Comparison of ENCODE assay signal across 22 cellular contexts in genomic region chr6:14053776-14054175, GRCh38.
DNase-seq lines count a peak whose midpoint lies in the region; ATAC-seq, FAIRE-seq and TF ChIP-seq lines count a peak whose summit lies in the region.
"Had no signal": no experiment of that assay in that cellular context is flagged by ENCODE, and none has a peak within 500 bp of the region (broad histone marks: within the 10 kb centered on the region; RNA-seq: fewer than 3 reads in every experiment).

No MANE protein-coding gene starts in this region.

- intact Hi-C loops in GM12878 (cut with micrococcal nuclease; ENCODE audit: unreplicated experiment) (no loop called here), head of caudate nucleus (cut with DNase I) (no loop called here), left cardiac atrium (cut with DNase I) (no loop called here)

- H3K4me3 Mint-ChIP-seq in HFFc6, result no peak overlapping the region
- H3K4me3 Mint-ChIP-seq: B cell; CD4-positive, alpha-beta T cell; IgD-negative memory B cell had no signal

- H3K4me1 ChIP-seq in GM12878 (ENCODE audit: control insufficient read depth, insufficient read depth, low read length), result no peaks in the 10 kb centered on the region

- no peak for TF ChIP-seq EP300 in GM12878 (IDR thresholded peaks at IDR 0.05; ENCODE audit: borderline replicate concordance in 1 of 2, control insufficient read depth in 1 of 2, low read depth in 2 of 2, low read length in 2 of 2)

- BruUV-seq in GM12878 (replicated peaks; lab: Mats Ljungman, UMichigan), result no TSS peak

- no peak overlapping the region for H3K9ac ChIP-seq in GM12878 (ENCODE audit: control insufficient read depth, insufficient read depth, low read length)

- no peak overlapping the region for H2AFZ ChIP-seq in GM12878 (ENCODE audit: control insufficient read depth, low read depth, low read length)

- 8% methylated on average over 2 of the region's 2 CpGs for WGBS in GM12878 (ENCODE audit: insufficient coverage, insufficient replicate concordance, low lambda C conversion rate, missing lambda C conversion rate)

- no peaks in the 10 kb centered on the region for H3K36me3 Mint-ChIP-seq in HFFc6 (ENCODE audit: low read depth)

- in situ Hi-C loops in GM12878 (cut with MboI), result no loop called here

- H3K36me3 ChIP-seq in GM12878 (ENCODE audit: control insufficient read depth in 2 of 2, insufficient read depth in 2 of 2, low read length in 1 of 2), result no peaks in the 10 kb centered on the region

- peaks cover 4 to 5% of the 10 kb centered on the region in 2 experiments; a peak in 2 of 4 replicates for H3K27me3 ChIP-seq in GM12878 (replicated peaks in 1 of 2; ENCODE audit: control insufficient read depth in 2 of 2, insufficient read depth in 2 of 2, low read length in 1 of 2)

- DNase-seq in EH (ENCODE audit: low read depth) (peak; percentile 17), HFFc6 (peak; percentile 32), GM12878 (ENCODE audit: low read depth, low spot score) (no peak), foreskin fibroblast (peak; percentile 20 to 58), head of caudate nucleus (no peak), left cardiac atrium (no peak), iPS-NIHi7 (ENCODE audit: extremely low spot score) (no peak)
- DNase-seq: Calu3; CD4-positive, alpha-beta T cell; DMS53; GOT3; MV-4-11; NCI-H1417; NCI-H187 treated with DMSO at 0.1 percent for 48 hours; NCI-H69; NK-92 treated with Interleukin-12 subunit alpha and Interleukin-12 subunit beta, amount 100 ng/mL, for 24 hours; SW 1271 had no signal

- POLR2A ChIA-PET in GM12878 (lab: Charles Lee), result no interaction called here

- H3K9me3 Mint-ChIP-seq in HFFc6, result no peaks in the 10 kb centered on the region
- H3K9me3 Mint-ChIP-seq: CD4-positive, alpha-beta T cell; IgD-negative memory B cell had no signal

- no peaks in the 10 kb centered on the region for H3K79me2 ChIP-seq in GM12878 (ENCODE audit: control insufficient read depth, insufficient read depth, low read length)

- CTCF ChIA-PET in GM12878 (lab: Yijun Ruan, JAX), result interaction anchor here (1.0 to 5.7 kb wide), 3 partner anchors 10 to 91 kb away, joined by 3 to 52 read pairs (median 8); no protein-coding TSS in a partner anchor

- SMC1A ChIA-PET in GM12878 (lab: Charles Lee; ENCODE audit: uncharacterized antibody, unreplicated experiment), result interaction anchor here (4.6 kb wide), 1 partner anchor 12 kb away, joined by 43 read pairs; no protein-coding TSS in a partner anchor

- H3K27me3 Mint-ChIP-seq in HFFc6 (ENCODE audit: insufficient read depth), result peaks cover 17% of the 10 kb centered on the region

- H3K27ac Mint-ChIP-seq in HFFc6, result no peak overlapping the region
- H3K27ac Mint-ChIP-seq: B cell; CD4-positive, alpha-beta T cell had no signal

- peaks cover 4% of the 10 kb centered on the region for H3K4me1 Mint-ChIP-seq in HFFc6 (ENCODE audit: low read depth)
- H3K4me1 Mint-ChIP-seq: B cell had no signal

- RAD21 ChIA-PET in GM12878 (lab: Charles Lee; ENCODE audit: unreplicated experiment), result no interaction called here

- ATAC-seq in GM12878 (no peak), HG03139 (IDR thresholded peaks at IDR 0.05; ENCODE audit: unreplicated experiment) (no peak), left cardiac atrium (no peak)

- no peaks in the 10 kb centered on the region for H4K20me1 ChIP-seq in GM12878 (ENCODE audit: control insufficient read depth, insufficient read depth)

- H3K9me3 ChIP-seq in GM12878 (replicated peaks; ENCODE audit: control insufficient read depth, insufficient read depth, low read length), result no peaks in the 10 kb centered on the region; the same call in 2 of the 3 replicates

- FAIRE-seq in GM12878 (lab: Jason Lieb, UNC), result peak; percentile 68
- FAIRE-seq: G401.6, GM12892 had no signal

- no peak for TF ChIP-seq RAD21 in GM12878 (IDR thresholded peaks at IDR 0.05; ENCODE audit: insufficient read depth, low read depth, low read length)

- H3K4me3 ChIP-seq in GM12878 (no peak overlapping the region), foreskin fibroblast (ENCODE audit: low read depth in 1 of 2, low read length in 2 of 2) (no peak overlapping the region)

- H3K27ac ChIP-seq in GM12878 (ENCODE audit: control insufficient read depth, insufficient read depth), result no peak overlapping the region

- TF ChIP-seq CTCF in HFFc6 (IDR thresholded peaks at IDR 0.05) (no peak), GM12878 (IDR thresholded peaks at IDR 0.05 in 2 of 3, conservative IDR thresholded peaks at IDR 0.05 in 1 of 3; ENCODE audit: control insufficient read depth in 2 of 3, extremely low read depth in 1 of 3, insufficient read depth in 1 of 3, low read depth in 3 of 3, low read length in 3 of 3) (no peak), foreskin fibroblast (IDR thresholded peaks at IDR 0.05; ENCODE audit: low read depth, low read length) (no peak)

- H3K4me2 ChIP-seq in GM12878 (ENCODE audit: control insufficient read depth, insufficient read depth), result no peak overlapping the region

- no peak for TF ChIP-seq POLR2A in GM12878 (IDR thresholded peaks at IDR 0.05; ENCODE audit: low read depth, low read length)

TF ChIP-seq in GM12878, 131 proteins besides CTCF, POLR2A, EP300 and RAD21 (continues in another document):
- no peak for TF ChIP-seq JUNB (IDR thresholded peaks at IDR 0.05)
- TF ChIP-seq, protein P1, sequence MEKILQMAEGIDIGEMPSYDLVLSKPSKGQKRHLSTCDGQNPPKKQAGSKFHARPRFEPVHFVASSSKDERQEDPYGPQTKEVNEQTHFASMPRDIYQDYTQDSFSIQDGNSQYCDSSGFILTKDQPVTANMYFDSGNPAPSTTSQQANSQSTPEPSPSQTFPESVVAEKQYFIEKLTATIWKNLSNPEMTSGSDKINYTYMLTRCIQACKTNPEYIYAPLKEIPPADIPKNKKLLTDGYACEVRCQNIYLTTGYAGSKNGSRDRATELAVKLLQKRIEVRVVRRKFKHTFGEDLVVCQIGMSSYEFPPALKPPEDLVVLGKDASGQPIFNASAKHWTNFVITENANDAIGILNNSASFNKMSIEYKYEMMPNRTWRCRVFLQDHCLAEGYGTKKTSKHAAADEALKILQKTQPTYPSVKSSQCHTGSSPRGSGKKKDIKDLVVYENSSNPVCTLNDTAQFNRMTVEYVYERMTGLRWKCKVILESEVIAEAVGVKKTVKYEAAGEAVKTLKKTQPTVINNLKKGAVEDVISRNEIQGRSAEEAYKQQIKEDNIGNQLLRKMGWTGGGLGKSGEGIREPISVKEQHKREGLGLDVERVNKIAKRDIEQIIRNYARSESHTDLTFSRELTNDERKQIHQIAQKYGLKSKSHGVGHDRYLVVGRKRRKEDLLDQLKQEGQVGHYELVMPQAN (conservative IDR thresholded peaks at IDR 0.05), result no peak
- TF ChIP-seq USF1 (IDR thresholded peaks at IDR 0.05; ENCODE audit: borderline replicate concordance, extremely low read length, insufficient read depth, low read depth, low read length), result no peak
- TF ChIP-seq ZNF687 (IDR thresholded peaks at IDR 0.05), result no peak
- TF ChIP-seq POU2F2 (IDR thresholded peaks at IDR 0.05; ENCODE audit: borderline replicate concordance, low read depth, low read length), result no peak
- no peak for TF ChIP-seq STAT1 (conservative IDR thresholded peaks at IDR 0.05)
- TF ChIP-seq, protein P2, sequence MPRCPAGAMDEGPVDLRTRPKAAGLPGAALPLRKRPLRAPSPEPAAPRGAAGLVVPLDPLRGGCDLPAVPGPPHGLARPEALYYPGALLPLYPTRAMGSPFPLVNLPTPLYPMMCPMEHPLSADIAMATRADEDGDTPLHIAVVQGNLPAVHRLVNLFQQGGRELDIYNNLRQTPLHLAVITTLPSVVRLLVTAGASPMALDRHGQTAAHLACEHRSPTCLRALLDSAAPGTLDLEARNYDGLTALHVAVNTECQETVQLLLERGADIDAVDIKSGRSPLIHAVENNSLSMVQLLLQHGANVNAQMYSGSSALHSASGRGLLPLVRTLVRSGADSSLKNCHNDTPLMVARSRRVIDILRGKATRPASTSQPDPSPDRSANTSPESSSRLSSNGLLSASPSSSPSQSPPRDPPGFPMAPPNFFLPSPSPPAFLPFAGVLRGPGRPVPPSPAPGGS (IDR thresholded peaks at IDR 0.05; ENCODE audit: borderline replicate concordance, insufficient read depth, low read depth, low read length, poor library complexity, severe bottlenecking), result no peak
- no peak for TF ChIP-seq HCFC1 (IDR thresholded peaks at IDR 0.05; ENCODE audit: low read length)
- no peak for TF ChIP-seq POLR2AphosphoS5 (IDR thresholded peaks at IDR 0.05; ENCODE audit: low read length)
- no peak for TF ChIP-seq RUNX3 (IDR thresholded peaks at IDR 0.05; ENCODE audit: low read length)

Comparison
In these comparisons a context has a peak if more than half of its experiments do, and no peak if none do; other contexts are left out.
1. DNase-seq: peak in EH (single experiment), HFFc6 (single experiment) and foreskin fibroblast (2 of 2); none in GM12878 (single experiment), head of caudate nucleus (0 of 42), left cardiac atrium (single experiment) and iPS-NIHi7 (single experiment).